Comparison of ENCODE assay signal across 22 cellular contexts in genomic region chr3:100540791-100541334, GRCh38. TPM values are rescaled to one million over a fixed set of nuclear protein-coding genes. Genes with fewer than 3 reads are reported as not detected.
DNase-seq lines count a peak whose midpoint lies in the region; ATAC-seq and TF ChIP-seq lines count a peak whose summit lies in the region.
"Had no signal": no experiment of that assay in that cellular context is flagged by ENCODE, and none has a peak within 500 bp of the region (broad histone marks: within the 10 kb centered on the region; RNA-seq: fewer than 3 reads in every experiment).

No MANE protein-coding gene starts in this region.

- H3K9ac ChIP-seq in SK-N-SH (no peak overlapping the region), PC-3 (ENCODE audit: low read length) (no peak overlapping the region)

- 74% methylated on average over 2 of the region's 2 CpGs for WGBS in SK-N-SH (ENCODE audit: low lambda C conversion rate)

- H3K4me2 ChIP-seq in SK-N-SH: no peak overlapping the region
- peak overlapping the region; percentile 23; the same call in 1 of the 2 replicates for H3K4me2 ChIP-seq in PC-3 (ENCODE audit: low read length)
- H3K4me2 ChIP-seq: PC-9 had no signal

- intact Hi-C loops in PC-3 (cut with micrococcal nuclease): no loop called here

- no peak overlapping the region for H2AFZ ChIP-seq in SK-N-SH (ENCODE audit: low read depth)
- H2AFZ ChIP-seq in PC-3 (ENCODE audit: low read length): no peak overlapping the region
- H2AFZ ChIP-seq: PC-9 had no signal

- BruUV-seq in PC-3 (replicated peaks; lab: Mats Ljungman, UMichigan): no TSS peak

- no peak for DNase-seq in SK-N-SH
- DNase-seq in PC-3: no peak
- DNase-seq in fibroblast of peridontal ligament (ENCODE audit: extremely low read depth): peak; percentile 45
- DNase-seq in NCI-H69 (lab: John Stamatoyannopoulos, UW): no peak
- no peak for DNase-seq in mesenteric fat pad (ENCODE audit: low spot score)
- DNase-seq: 8988T; ACHN; Calu3; IMR-90; KG1; MM.1S; NCI-H2029; NCI-H2227 treated with DMSO at 0.1 percent for 48 hours; NCI-H510A; NCI-H748 treated with DMSO at 0.1 percent for 48 hours; NK-92 treated with Interleukin-12 subunit alpha and Interleukin-12 subunit beta, amount 100 ng/mL, for 24 hours; PC-9; RPMI8226; SHP77 treated with DMSO at 0.1 percent for 48 hours had no signal

- H3K36me3 ChIP-seq in SK-N-SH (replicated peaks in 1 of 2; ENCODE audit: control insufficient read depth in 1 of 2, insufficient read depth in 2 of 2, low read length in 1 of 2) (no peaks in the 10 kb centered on the region), PC-3 (ENCODE audit: low read depth, low read length) (no peaks in the 10 kb centered on the region)

- CTCF ChIA-PET in SK-N-SH (lab: Yijun Ruan, JAX) (no interaction called here), PC-3 (lab: Charles Lee) (no interaction called here)

- H3K4me3 ChIP-seq in SK-N-SH (ENCODE audit: low read depth in 2 of 2, low read length in 1 of 2): no peak overlapping the region
- H3K4me3 ChIP-seq in PC-3 (ENCODE audit: low read length): no peak overlapping the region
- H3K4me3 ChIP-seq: PC-9, SK-N-MC had no signal

- no peaks in the 10 kb centered on the region for H4K20me1 ChIP-seq in SK-N-SH (ENCODE audit: insufficient read depth)
- no peaks in the 10 kb centered on the region for H4K20me1 ChIP-seq in PC-3 (ENCODE audit: low read length)

- H3K27me3 ChIP-seq in SK-N-SH (ENCODE audit: insufficient read depth) (no peaks in the 10 kb centered on the region), PC-3 (ENCODE audit: low read length) (no peaks in the 10 kb centered on the region)

- H3K27ac ChIP-seq in SK-N-SH (ENCODE audit: low read depth in 2 of 2, low read length in 1 of 2) (peak overlapping the region in 1 of 2 experiments; percentile 23; a peak in 1 of 4 replicates), PC-3 (ENCODE audit: low read length) (peak overlapping the region; percentile 21)
- H3K27ac ChIP-seq: PC-9, SK-N-MC had no signal

- TF ChIP-seq RAD21 in SK-N-SH (IDR thresholded peaks at IDR 0.05; ENCODE audit: low read length): no peak

- H3K4me1 ChIP-seq in SK-N-SH (ENCODE audit: control insufficient read depth in 1 of 2, insufficient read depth in 2 of 2, low read depth in 1 of 2, low read length in 1 of 2): peaks cover 2 to 6% of the 10 kb centered on the region in 2 experiments; a peak in 2 of 4 replicates
- peaks cover 38% of the 10 kb centered on the region for H3K4me1 ChIP-seq in PC-3 (ENCODE audit: insufficient read depth, low read length)

- ATAC-seq in SK-N-SH treated with all-trans-retinoic acid at 6 μM for 48 hours (no peak), PC-3 (no peak), HG02610 (IDR thresholded peaks at IDR 0.05; ENCODE audit: unreplicated experiment) (no peak)

- TF ChIP-seq EP300 in SK-N-SH (IDR thresholded peaks at IDR 0.05; ENCODE audit: borderline replicate concordance in 1 of 2, low read depth in 1 of 2, low read length in 1 of 2): no peak

- H3F3A ChIP-seq in SK-N-SH (replicated peaks; ENCODE audit: insufficient read depth): no peaks in the 10 kb centered on the region
- no peaks in the 10 kb centered on the region for H3F3A ChIP-seq in PC-3 (ENCODE audit: low read length, unreplicated experiment)

- H3K9me2 ChIP-seq in SK-N-SH (no peaks in the 10 kb centered on the region), PC-3 (replicated peaks; ENCODE audit: low read length) (no peaks in the 10 kb centered on the region)

- no peaks in the 10 kb centered on the region for H3K9me3 ChIP-seq in SK-N-SH
- H3K9me3 ChIP-seq in PC-3 (ENCODE audit: low read length): no peaks in the 10 kb centered on the region

- POLR2A ChIA-PET in SK-N-SH (lab: Yijun Ruan, JAX) (no interaction called here), PC-3 (lab: Charles Lee; ENCODE audit: unreplicated experiment) (no interaction called here)

- no peaks in the 10 kb centered on the region for H3K79me2 ChIP-seq in SK-N-SH (ENCODE audit: insufficient read depth)
- H3K79me2 ChIP-seq in PC-3 (ENCODE audit: low read length): no peaks in the 10 kb centered on the region

- TF ChIP-seq CTCF in SK-N-SH (IDR thresholded peaks at IDR 0.05) (no peak), PC-3 (conservative IDR thresholded peaks at IDR 0.05; ENCODE audit: low read depth, low read length) (no peak)

TF ChIP-seq in SK-N-SH, 30 proteins besides CTCF, POLR2A, EP300 and RAD21:
- TF ChIP-seq FOXM1 (IDR thresholded peaks at IDR 0.05; ENCODE audit: low read depth) (no peak), TEAD4 (IDR thresholded peaks at IDR 0.05; ENCODE audit: borderline replicate concordance, insufficient read depth) (no peak), SMC3 (IDR thresholded peaks at IDR 0.05; ENCODE audit: low read depth, low read length) (no peak), REST (IDR thresholded peaks at IDR 0.05; ENCODE audit: low read depth, low read length) (no peak), NRF1 (IDR thresholded peaks at IDR 0.05; ENCODE audit: low read depth, low read length) (no peak), TCF12 (IDR thresholded peaks at IDR 0.05) (peak; percentile 43)

TF ChIP-seq in SK-N-SH treated with all-trans-retinoic acid at 6 μM for 48 hours, 23 proteins besides CTCF, POLR2A, EP300 and RAD21:
- no peak for TF ChIP-seq CSDC2 (CRISPR knock-in tag; IDR thresholded peaks at IDR 0.05)
- no peak for TF ChIP-seq OSR1 (CRISPR knock-in tag; IDR thresholded peaks at IDR 0.05)

RNA-seq across cellular contexts. Expression of gene TMEM45A, which starts 48.4 kb away (rescaled TPM):
- 6.4 and 10.8 TPM in 2 replicates for polyA plus RNA-seq in SK-N-SH (2012; rRNA removed)
- 11.0 and 14.2 TPM in 2 replicates for polyA plus RNA-seq in SK-N-SH (2012; cell fraction: cytosol; rRNA removed)
- 1.8 and 6.0 TPM in 2 replicates for polyA plus RNA-seq in SK-N-SH (2012; cell fraction: nucleus; rRNA removed)
- total RNA-seq in PC-3 (2014; rRNA removed): 7.6 and 9.4 TPM in 2 replicates
- 32.0 TPM for total RNA-seq in mesenteric fat pad
